In genomic region chr3:178454714-178455113, GRCh38 we compare ENCODE assay signal across 2 cellular contexts.
TF ChIP-seq lines count a peak whose summit lies in the region.

No MANE protein-coding gene starts in this region.

TF ChIP-seq in IMR-90, 13 proteins besides CTCF, POLR2A, EP300 and RAD21:
- TF ChIP-seq ELK1 (IDR thresholded peaks at IDR 0.05; ENCODE audit: borderline replicate concordance, low read depth, low read length) = no peak
- no peak for TF ChIP-seq CEBPB (IDR thresholded peaks at IDR 0.05; ENCODE audit: low read depth, low read length)
- no peak for TF ChIP-seq MAZ (IDR thresholded peaks at IDR 0.05; ENCODE audit: borderline replicate concordance, low read depth, low read length)
- no peak for TF ChIP-seq USF2 (IDR thresholded peaks at IDR 0.05; ENCODE audit: low read depth, low read length)
- no peak for TF ChIP-seq NFE2L2 (IDR thresholded peaks at IDR 0.05; ENCODE audit: low read depth, low read length)
- no peak for TF ChIP-seq MXI1 (IDR thresholded peaks at IDR 0.05; ENCODE audit: borderline replicate concordance, low read depth, low read length)
TF ChIP-seq in IMR-90: peak in this region for 0.

TF ChIP-seq in H1, 55 proteins besides CTCF, POLR2A, EP300 and RAD21:
- TF ChIP-seq CHD7 (IDR thresholded peaks at IDR 0.05; ENCODE audit: insufficient replicate concordance, low read length) = no peak
- TF ChIP-seq HDAC6 (IDR thresholded peaks at IDR 0.05; ENCODE audit: low read depth, low read length) = no peak
- TF ChIP-seq CBX8 (IDR thresholded peaks at IDR 0.05; ENCODE audit: borderline replicate concordance, low read depth, low read length) = no peak
